In the genomic region with DNA sequence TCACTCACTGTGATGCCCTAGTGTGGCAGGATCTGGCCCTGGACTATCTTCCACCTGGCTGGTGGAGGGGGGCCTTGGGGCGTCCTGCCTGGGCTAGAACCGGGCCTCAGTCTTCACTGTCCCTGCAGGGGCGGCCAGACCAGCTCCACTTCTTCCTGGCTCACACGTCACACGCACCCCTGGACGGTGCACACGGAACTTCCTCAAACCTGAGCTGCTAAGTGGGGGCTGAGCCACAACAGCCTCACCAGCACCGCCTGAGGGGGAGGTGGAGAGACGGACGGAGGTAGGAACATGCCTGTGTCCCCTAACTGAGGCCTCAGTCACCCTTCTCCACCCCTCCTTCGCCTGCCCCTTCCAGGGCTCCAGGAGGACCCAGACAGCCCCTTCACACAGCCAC, we compare ENCODE assay signal across 19 cellular contexts. TPM values are rescaled to one million over a fixed set of nuclear protein-coding genes. Genes with fewer than 3 reads are reported as not detected.
DNase-seq lines count a peak whose midpoint lies in the region; ATAC-seq and TF ChIP-seq lines count a peak whose summit lies in the region.
"Had no signal": no experiment of that assay in that cellular context is flagged by ENCODE, and none has a peak within 500 bp of the region (broad histone marks: within the 10 kb centered on the region; RNA-seq: fewer than 3 reads in every experiment).

No MANE protein-coding gene starts in this region.

- no peak overlapping the region for H3K4me3 Mint-ChIP-seq in central memory CD8-positive, alpha-beta T cell
- H3K4me3 Mint-ChIP-seq in chondrocyte (ENCODE audit: unreplicated experiment): no peak overlapping the region

- intact Hi-C loops in Right ventricle myocardium inferior (cut with DNase I): no loop called here

- no peak for TF ChIP-seq CTCF in chondrocyte (IDR thresholded peaks at IDR 0.05)

- H3K18ac ChIP-seq in neuronal stem cell (ENCODE audit: low read length): peak overlapping the region; percentile 17

- peaks cover 22 to 80% (median 52%) of the 10 kb centered on the region in 11 experiments for H4K20me1 ChIP-seq in BLaER1 treated with 17β-estradiol and CSF1 and Interleukin-3, amounts not matched to agents 10 nM and 100 nM

- H2BK5ac ChIP-seq in neuronal stem cell (ENCODE audit: low read length): peak overlapping the region; percentile 53

- H3K36me3 Mint-ChIP-seq in central memory CD8-positive, alpha-beta T cell (ENCODE audit: insufficient read depth): peaks cover 4% of the 10 kb centered on the region
- H3K36me3 Mint-ChIP-seq in chondrocyte (ENCODE audit: low read depth): peaks cover 7% of the 10 kb centered on the region

- H2BK15ac ChIP-seq in neuronal stem cell (ENCODE audit: low read length): no peak overlapping the region

- DNase-seq in Kasumi-1 (lab: John Stamatoyannopoulos, UW): peak; percentile 3 to 16
- DNase-seq in central memory CD8-positive, alpha-beta T cell (ENCODE audit: low spot score in 2 of 2): no peak
- DNase-seq in neuronal stem cell (ENCODE audit: low spot score): no peak
- DNase-seq in dermis blood vessel endothelial cell: no peak
- DNase-seq in chondrocyte (ENCODE audit: low spot score): no peak
- DNase-seq in T1000 (lab: John Stamatoyannopoulos, UW): no peak
- no peak for DNase-seq in Right ventricle myocardium inferior (ENCODE audit: missing footprints)
- DNase-seq: COR-L47; GF-D8; IMR-90; MV-4-11; NCI-H1417 treated with DMSO at 0.1 percent for 48 hours; NCI-H2029 treated with DMSO at 0.1 percent for 48 hours; NCI-H2171 treated with DMSO at 0.1 percent for 48 hours; NCI-H446 treated with DMSO at 0.1 percent for 48 hours; NK-92 treated with Interleukin-12 subunit alpha and Interleukin-12 subunit beta, amount 100 ng/mL, for 24 hours; RPMI8226 had no signal

- H3K27ac ChIP-seq in BLaER1 treated with 17β-estradiol and CSF1 and Interleukin-3, amounts not matched to agents 10 nM and 100 nM: no peak overlapping the region
- no peak overlapping the region for H3K27ac ChIP-seq in neuronal stem cell (replicated peaks; ENCODE audit: low read length)
- H3K27ac ChIP-seq: C4-2B had no signal

- peak overlapping the region; percentile 75 for H3K27ac Mint-ChIP-seq in central memory CD8-positive, alpha-beta T cell (ENCODE audit: low read depth)
- H3K27ac Mint-ChIP-seq in chondrocyte (ENCODE audit: unreplicated experiment): no peak overlapping the region

- H2BK12ac ChIP-seq in neuronal stem cell (ENCODE audit: low read length): peak overlapping the region; percentile 90

- H3K36me3 ChIP-seq in BLaER1 treated with 17β-estradiol and CSF1 and Interleukin-3, amounts not matched to agents 10 nM and 100 nM: peaks cover 0 to 85% (median 0%) of the 10 kb centered on the region in 11 experiments; a peak in 10 of 22 replicates
- H3K36me3 ChIP-seq in neuronal stem cell (replicated peaks in 1 of 2; ENCODE audit: control insufficient read depth in 2 of 2, insufficient read depth in 2 of 2, low read length in 2 of 2): peaks cover 0 to 4% of the 10 kb centered on the region in 2 donors

- peaks cover 15% of the 10 kb centered on the region for H3K79me1 ChIP-seq in neuronal stem cell (ENCODE audit: low read depth, low read length)

- H4K91ac ChIP-seq in neuronal stem cell (ENCODE audit: low read depth, low read length, poor library complexity): no peak overlapping the region

- no peak overlapping the region for H3K4ac ChIP-seq in neuronal stem cell (ENCODE audit: low read length)

- H2AFZ ChIP-seq in neuronal stem cell (ENCODE audit: low read length): no peak overlapping the region

- H2BK120ac ChIP-seq in neuronal stem cell (ENCODE audit: low read depth, low read length): no peak overlapping the region

- H3K4me2 ChIP-seq in BLaER1 treated with 17β-estradiol and CSF1 and Interleukin-3, amounts not matched to agents 10 nM and 100 nM: peak overlapping the region; percentile 41 to 76 (median 66); a peak in 21 of 22 replicates
- H3K4me2 ChIP-seq in neuronal stem cell (ENCODE audit: insufficient read depth, low read length, poor library complexity, severe bottlenecking): no peak overlapping the region

- H2AK5ac ChIP-seq in neuronal stem cell (ENCODE audit: low read depth, low read length): peak overlapping the region; percentile 21

- no peak overlapping the region for H3K14ac ChIP-seq in neuronal stem cell (ENCODE audit: low read length)

- ATAC-seq in central memory CD8-positive, alpha-beta T cell (replicated peaks; ENCODE audit: extremely low read depth, poor library complexity, severe bottlenecking): no peak
- ATAC-seq in Right ventricle myocardium inferior: no peak

- H4K8ac ChIP-seq in neuronal stem cell (ENCODE audit: low read depth, low read length): no peak overlapping the region

- peaks cover 0 to 11% (median 3%) of the 10 kb centered on the region in 11 experiments; a peak in 7 of 22 replicates for H3K27me3 ChIP-seq in BLaER1 treated with 17β-estradiol and CSF1 and Interleukin-3, amounts not matched to agents 10 nM and 100 nM
- H3K27me3 ChIP-seq in neuronal stem cell (ENCODE audit: control insufficient read depth in 3 of 3, insufficient read depth in 3 of 3, low read depth in 1 of 3, low read length in 3 of 3): peaks cover 0 to 13% (median 0%) of the 10 kb centered on the region in 3 experiments

- no CpG with 5 or more reads among the region's 11 CpGs for WGBS in neuronal stem cell (ENCODE audit: extremely low coverage in 2 of 2, insufficient read length in 2 of 2, insufficient replicate concordance in 1 of 2), 2 donors

- no peak overlapping the region for H3K9ac ChIP-seq in BLaER1 treated with 17β-estradiol and CSF1 and Interleukin-3, amounts not matched to agents 10 nM and 100 nM
- peak overlapping the region; percentile 44 for H3K9ac ChIP-seq in neuronal stem cell (ENCODE audit: low read depth, low read length, poor library complexity)

- no peaks in the 10 kb centered on the region for H3K9me3 ChIP-seq in BLaER1 treated with 17β-estradiol and CSF1 and Interleukin-3, amounts not matched to agents 10 nM and 100 nM (replicated peaks in 1 of 11)
- no peaks in the 10 kb centered on the region for H3K9me3 ChIP-seq in neuronal stem cell (replicated peaks in 1 of 2; ENCODE audit: control insufficient read depth in 2 of 2, insufficient read depth in 1 of 2, low read depth in 1 of 2, low read length in 2 of 2)

- peak overlapping the region; percentile 86 for H3K23ac ChIP-seq in neuronal stem cell (ENCODE audit: low read depth, low read length, poor library complexity)

- peaks cover 35 to 46% (median 44%) of the 10 kb centered on the region in 10 experiments for H3K4me1 ChIP-seq in BLaER1 treated with 17β-estradiol and CSF1 and Interleukin-3, amounts not matched to agents 10 nM and 100 nM
- peaks cover 0 to 17% of the 10 kb centered on the region in 2 donors for H3K4me1 ChIP-seq in neuronal stem cell (ENCODE audit: control insufficient read depth in 2 of 2, insufficient read depth in 1 of 2, low read depth in 1 of 2, low read length in 2 of 2)

- H3K27me3 Mint-ChIP-seq in central memory CD8-positive, alpha-beta T cell: no peaks in the 10 kb centered on the region
- H3K27me3 Mint-ChIP-seq in chondrocyte (ENCODE audit: low read depth): no peaks in the 10 kb centered on the region

- no peaks in the 10 kb centered on the region for H3K9me3 Mint-ChIP-seq in central memory CD8-positive, alpha-beta T cell
- no peaks in the 10 kb centered on the region for H3K9me3 Mint-ChIP-seq in chondrocyte (ENCODE audit: low read depth)

- peaks cover 6% of the 10 kb centered on the region for H3K4me1 Mint-ChIP-seq in central memory CD8-positive, alpha-beta T cell
- H3K4me1 Mint-ChIP-seq in chondrocyte (ENCODE audit: low read depth): peaks cover 26% of the 10 kb centered on the region

- no peak overlapping the region for H3K4me3 ChIP-seq in BLaER1 treated with 17β-estradiol and CSF1 and Interleukin-3, amounts not matched to agents 10 nM and 100 nM
- no peak overlapping the region for H3K4me3 ChIP-seq in neuronal stem cell (ENCODE audit: low read length in 2 of 2)

RNA-seq across cellular contexts. Expression of a gene that starts 36.6 kb away (rescaled TPM):
- polyA plus RNA-seq in neuronal stem cell (2013, experiment 1 of 2): 9.5 TPM
- polyA plus RNA-seq in neuronal stem cell (2013, experiment 2 of 2): 9.6 TPM
- total RNA-seq in dermis blood vessel endothelial cell: 22.3 and 22.4 TPM in 2 replicates
- total RNA-seq in chondrocyte: 10.0 to 13.1 TPM (median 10.3 TPM) in 3 replicates
- 17.3 TPM for total RNA-seq in Right ventricle myocardium inferior

RNA-seq across cellular contexts. Expression of a gene that starts 53.9 kb away (rescaled TPM):
- 68.2 TPM for polyA plus RNA-seq in neuronal stem cell (2013, experiment 1 of 2)
- polyA plus RNA-seq in neuronal stem cell (2013, experiment 2 of 2): 67.4 TPM
- total RNA-seq in dermis blood vessel endothelial cell (123 and 138 TPM in 2 replicates), chondrocyte (85.2 to 93.6 TPM (median 86.4 TPM) in 3 replicates), Right ventricle myocardium inferior (18.5 TPM)

Comparison
In these comparisons a context has a peak if more than half of its experiments do, and no peak if none do; other contexts are left out.
1. DNase-seq: peak in Kasumi-1 (2 of 2); none in central memory CD8-positive, alpha-beta T cell (0 of 2), neuronal stem cell (single experiment), dermis blood vessel endothelial cell (single experiment), chondrocyte (single experiment), T1000 (single experiment) and Right ventricle myocardium inferior (single experiment).